ENCODE assay signal across 12 cellular contexts in the genomic region with DNA sequence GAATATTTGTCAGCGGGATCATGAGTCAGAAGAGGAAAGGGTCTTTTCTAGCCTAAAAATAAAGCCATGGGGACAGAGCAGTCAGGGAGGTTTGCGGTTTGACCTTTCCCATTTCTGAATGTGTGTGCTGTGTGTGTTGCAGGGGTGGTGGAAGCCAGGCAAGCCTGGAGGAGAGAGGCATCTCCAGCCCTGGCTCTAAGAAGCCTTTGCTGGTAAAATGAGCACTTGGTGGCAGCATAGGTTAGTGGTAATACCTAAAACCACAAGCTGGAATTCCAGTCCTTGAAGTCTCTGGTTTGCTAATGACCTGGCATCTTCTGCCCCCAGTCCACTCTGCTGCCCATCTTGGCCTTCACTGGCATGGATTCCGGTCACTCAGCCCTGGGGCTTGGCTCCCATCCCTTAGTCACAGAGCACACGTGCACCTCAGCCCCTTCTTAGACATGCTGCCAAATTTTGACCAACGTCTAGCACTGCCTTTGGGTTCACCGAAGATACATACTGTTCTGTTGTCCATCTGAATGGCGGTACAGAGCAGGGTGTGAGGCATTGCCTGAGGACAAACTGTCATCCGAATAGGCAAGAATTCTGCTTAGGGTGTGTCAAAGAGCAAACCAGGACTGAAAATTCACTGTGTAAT. TPM values are rescaled to one million over a fixed set of nuclear protein-coding genes. Genes with fewer than 3 reads are reported as not detected.
A peak's percentile ranks its signal among the peaks of the same experiment; 100 is the strongest.
DNase-seq lines count a peak whose midpoint lies in the region; ATAC-seq, FAIRE-seq and TF ChIP-seq lines count a peak whose summit lies in the region.
"Had no signal": no experiment of that assay in that cellular context is flagged by ENCODE, and none has a peak within 500 bp of the region (broad histone marks: within the 10 kb centered on the region; RNA-seq: fewer than 3 reads in every experiment).

No MANE protein-coding gene starts in this region.

- dilution Hi-C loops in mammary epithelial cell (cut with HindIII; ENCODE audit: low sequenced_read_pairs), result no loop called here

- FAIRE-seq in RCC 7860 (lab: Jason Lieb, UNC), result peak; percentile 42
- peak; percentile 99 for FAIRE-seq in urothelium cell line (lab: Jason Lieb, UNC)

- H3K4me1 Mint-ChIP-seq in MCF 10A (ENCODE audit: insufficient read depth, unreplicated experiment), result no peaks in the 10 kb centered on the region
- H3K4me1 Mint-ChIP-seq: T-cell had no signal

- intact Hi-C loops in mammary epithelial cell (cut with micrococcal nuclease), result loop anchor here (1.0 to 5.0 kb wide), 4 partner anchors 75 to 941 kb away; no protein-coding TSS in a partner anchor
- intact Hi-C loops in MCF 10A (cut with micrococcal nuclease), result no loop called here
- intact Hi-C loops in esophagus squamous epithelium (cut with DNase I), result no loop called here

- BruUV-seq in mammary epithelial cell (replicated peaks; lab: Mats Ljungman, UMichigan) (no TSS peak), MCF 10A (replicated peaks; lab: Mats Ljungman, UMichigan) (no TSS peak)

- DNase-seq in mammary epithelial cell, result peak; percentile 38
- no peak for DNase-seq in MCF 10A (ENCODE audit: unreplicated experiment)
- peak; percentile 83 for DNase-seq in RCC 7860 (ENCODE audit: low spot score)
- DNase-seq in esophagus squamous epithelium (lab: John Stamatoyannopoulos, UW), result no peak
- peak; percentile 90 for DNase-seq in urothelium cell line (ENCODE audit: low spot score)
- no peak for DNase-seq in NCI-H2227 treated with DMSO at 0.1 percent for 48 hours (lab: John Stamatoyannopoulos, UW)
- DNase-seq: nucleus accumbens; stimulated activated CD4-positive, alpha-beta T cell treated with anti-CD3 and anti-CD28 coated beads, Interleukin-2, amount 100 ng/mL, for 24 hours; T-cell had no signal

- H3K79me2 ChIP-seq in mammary epithelial cell (ENCODE audit: insufficient read depth, low read length), result no peaks in the 10 kb centered on the region

- peaks cover 5% of the 10 kb centered on the region for H3K27me3 ChIP-seq in mammary epithelial cell (ENCODE audit: insufficient read depth, low read length)
- H3K27me3 ChIP-seq in esophagus squamous epithelium, result peaks cover 0 to 52% (median 0%) of the 10 kb centered on the region in 4 donors

- POLR2A ChIA-PET in MCF 10A (lab: Yijun Ruan, JAX), result no interaction called here

- no peak overlapping the region for H3K4me2 ChIP-seq in mammary epithelial cell (ENCODE audit: insufficient read depth, low read depth, low read length)

- H3K27me3 Mint-ChIP-seq in MCF 10A (ENCODE audit: insufficient read depth, unreplicated experiment), result no peaks in the 10 kb centered on the region

- H3K4me1 ChIP-seq in mammary epithelial cell (ENCODE audit: insufficient read depth, low read length) (peaks cover 3% of the 10 kb centered on the region), esophagus squamous epithelium (peaks cover 0 to 7% (median 0%) of the 10 kb centered on the region in 3 donors)

- CTCF ChIA-PET in mammary epithelial cell (lab: Charles Lee; ENCODE audit: low non-redundant PET), result no interaction called here
- CTCF ChIA-PET in MCF 10A (lab: Yijun Ruan, JAX), result interaction anchor here (0.5 to 0.9 kb wide), 4 partner anchors 13 to 552 kb away, joined by 3 read pairs; no protein-coding TSS in a partner anchor

- ATAC-seq in HG03571 (IDR thresholded peaks at IDR 0.05; ENCODE audit: unreplicated experiment) (no peak), GM19324 (IDR thresholded peaks at IDR 0.05; ENCODE audit: low FRiP score, unreplicated experiment) (no peak)
- ATAC-seq: left lobe of liver, T-cell had no signal

- TF ChIP-seq POLR2A in esophagus squamous epithelium (IDR thresholded peaks at IDR 0.05), result no peak

- no peaks in the 10 kb centered on the region for H3K36me3 ChIP-seq in mammary epithelial cell (ENCODE audit: insufficient read depth, low read length)
- no peaks in the 10 kb centered on the region for H3K36me3 ChIP-seq in esophagus squamous epithelium

- H3K4me3 ChIP-seq in mammary epithelial cell (replicated peaks in 1 of 3; ENCODE audit: insufficient read depth in 1 of 3, low read depth in 2 of 3, low read length in 3 of 3), result no peak overlapping the region
- no peak overlapping the region for H3K4me3 ChIP-seq in esophagus squamous epithelium

- H3K9me3 ChIP-seq in mammary epithelial cell (replicated peaks; ENCODE audit: insufficient read depth, low read length), result no peaks in the 10 kb centered on the region
- H3K9me3 ChIP-seq in esophagus squamous epithelium, result no peaks in the 10 kb centered on the region

- no peak overlapping the region for H3K27ac Mint-ChIP-seq in MCF 10A (ENCODE audit: low read depth, unreplicated experiment)

- no peak overlapping the region for H3K4me3 Mint-ChIP-seq in MCF 10A (ENCODE audit: unreplicated experiment)
- H3K4me3 Mint-ChIP-seq: T-cell had no signal

- peaks cover 6% of the 10 kb centered on the region for H3K36me3 Mint-ChIP-seq in MCF 10A (ENCODE audit: insufficient read depth, unreplicated experiment)
- H3K36me3 Mint-ChIP-seq: T-cell had no signal

- no peaks in the 10 kb centered on the region for H4K20me1 ChIP-seq in mammary epithelial cell (ENCODE audit: insufficient read depth, low read length)

- H2AFZ ChIP-seq in mammary epithelial cell (ENCODE audit: low read depth, low read length), result no peak overlapping the region

- in situ Hi-C loops in mammary epithelial cell (cut with MboI; ENCODE audit: low sequenced_read_pairs in 2 of 2), result loop anchor here in 1 of 2 donors (25.0 kb wide), 1 partner anchor 234 kb away; no protein-coding TSS in a partner anchor

- no peak overlapping the region for H3K9ac ChIP-seq in mammary epithelial cell (ENCODE audit: insufficient read depth, low read length)

- TF ChIP-seq CTCF in mammary epithelial cell (conservative IDR thresholded peaks at IDR 0.05 in 1 of 2, IDR thresholded peaks at IDR 0.05 in 1 of 2; ENCODE audit: extremely low read depth in 1 of 2, insufficient read depth in 1 of 2, low read depth in 1 of 2, low read length in 2 of 2) (peak; percentile 9 to 44), MCF 10A (IDR thresholded peaks at IDR 0.05; ENCODE audit: unreplicated experiment) (no peak), esophagus squamous epithelium (IDR thresholded peaks at IDR 0.05) (peak in 4 of 6 experiments; percentile 13 to 26 (median 19))

- H3K9me3 Mint-ChIP-seq in MCF 10A (ENCODE audit: unreplicated experiment), result peaks cover 30% of the 10 kb centered on the region
- H3K9me3 Mint-ChIP-seq: T-cell had no signal

- H3K27ac ChIP-seq in mammary epithelial cell (ENCODE audit: insufficient read depth, low read depth, low read length) (no peak overlapping the region), esophagus squamous epithelium (no peak overlapping the region)

- WGBS in mammary epithelial cell (ENCODE audit: low coverage, missing lambda C conversion rate), result 59% methylated on average over 8 of the region's 8 CpGs
- 42 to 43% methylated on average over 5 to 8 of the region's 8 CpGs for WGBS in esophagus squamous epithelium, 2 donors

RNA-seq across cellular contexts. Expression of a gene that starts 52.7 kb away (rescaled TPM):
- total RNA-seq in mammary epithelial cell, result not detected
- not detected for polyA plus RNA-seq in mammary epithelial cell
- not detected for polyA minus RNA-seq in mammary epithelial cell
- total RNA-seq in MCF 10A (2022), result not detected in 2 replicates
- total RNA-seq in esophagus squamous epithelium, result 1 to 10 TPM in 2 of 4 donors, under 1 TPM in 1, not detected in 1; 0.13 to 8.2 (median 1.8) TPM
- total RNA-seq: T-cell had no signal

Comparison
In these comparisons a context has a peak if more than half of its experiments do, and no peak if none do; other contexts are left out.
1. DNase-seq: peak in mammary epithelial cell (single experiment), RCC 7860 (single experiment) and urothelium cell line (single experiment); none in MCF 10A (single experiment), esophagus squamous epithelium (single experiment) and NCI-H2227 treated with DMSO at 0.1 percent for 48 hours (single experiment).